21 cellular contexts compared by ENCODE assay signal in the genomic region with DNA sequence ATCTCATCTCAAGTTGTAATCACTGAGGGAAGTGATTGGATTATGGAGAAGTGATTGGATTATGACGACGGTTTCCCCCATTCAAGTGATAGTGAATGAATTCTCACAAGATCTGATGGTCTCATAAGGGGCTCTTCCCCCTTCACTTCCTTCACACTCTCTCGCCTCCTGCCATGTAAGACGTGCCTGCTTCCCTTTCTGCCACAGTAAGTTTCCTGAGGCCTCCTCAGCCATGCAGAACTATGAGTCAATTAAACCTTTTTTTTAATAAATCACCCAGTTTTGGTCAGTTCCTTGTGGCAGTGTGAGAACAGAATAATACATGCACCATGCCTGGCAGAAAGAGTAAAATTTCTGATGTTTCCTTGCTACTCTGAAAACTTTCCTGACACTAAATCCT. TPM values are rescaled to one million over a fixed set of nuclear protein-coding genes. Genes with fewer than 3 reads are reported as not detected.
A peak's percentile ranks its signal among the peaks of the same experiment; 100 is the strongest.
DNase-seq lines count a peak whose midpoint lies in the region; TF ChIP-seq lines count a peak whose summit lies in the region.
"Had no signal": no experiment of that assay in that cellular context is flagged by ENCODE, and none has a peak within 500 bp of the region (broad histone marks: within the 10 kb centered on the region; RNA-seq: fewer than 3 reads in every experiment).

No MANE protein-coding gene starts in this region.

- no peak for TF ChIP-seq EP300 in sigmoid colon (IDR thresholded peaks at IDR 0.05)

- no peak for DNase-seq in T-helper 2 cell treated with Interferon-gamma antibody and Interleukin-4, amounts not matched to agents 5 μg/mL and 100 μg/mL, for 36 hours (ENCODE audit: low spot score)
- no peak for DNase-seq in T-helper 2 cell
- DNase-seq in Caki2 (ENCODE audit: low read depth): peak; percentile 22
- no peak for DNase-seq in activated naive CD8-positive, alpha-beta T cell treated with anti-CD3 and anti-CD28 coated beads for 36 hours
- DNase-seq in neural crest cell (ENCODE audit: low read depth, low spot score): no peak
- no peak for DNase-seq in amniotic stem cell (lab: John Stamatoyannopoulos, UW)
- no peak for DNase-seq in esophagus squamous epithelium (lab: John Stamatoyannopoulos, UW)
- no peak for DNase-seq in sigmoid colon
- DNase-seq: activated CD4-positive, CD25-positive, alpha-beta regulatory T cell; EL; foreskin fibroblast; lower lobe of right lung; NCI-H1105; NCI-H2107; SK-N-SH; stimulated activated CD4-positive, alpha-beta T cell treated with anti-CD3 and anti-CD28 coated beads, Interleukin-4, amount 100 ng/mL, for 1 hour; T-helper 9 cell; upper lobe of right lung had no signal

- H3K27ac ChIP-seq in esophagus squamous epithelium (no peak overlapping the region), sigmoid colon (no peak overlapping the region)
- H3K27ac ChIP-seq: 22Rv1, lower lobe of right lung, skin epidermis, upper lobe of right lung had no signal

- H3K4me1 ChIP-seq in esophagus squamous epithelium (peaks cover 0 to 14% (median 0%) of the 10 kb centered on the region in 3 donors), sigmoid colon (peaks cover 0 to 13% (median 8%) of the 10 kb centered on the region in 4 donors)

- in situ Hi-C loops in Caki2 (cut with HindIII; ENCODE audit: low pct_unique_long_range_greater_than_20kb, low sequenced_read_pairs): no loop called here

- H3K9me3 Mint-ChIP-seq in T-helper 2 cell treated with Interferon-gamma antibody and Interleukin-4, amounts not matched to agents 5 μg/mL and 100 μg/mL, for 36 hours: no peaks in the 10 kb centered on the region
- H3K9me3 Mint-ChIP-seq in activated naive CD8-positive, alpha-beta T cell treated with anti-CD3 and anti-CD28 coated beads for 36 hours: no peaks in the 10 kb centered on the region
- no peaks in the 10 kb centered on the region for H3K9me3 Mint-ChIP-seq in neural crest cell

- TF ChIP-seq CTCF in neural crest cell (conservative IDR thresholded peaks at IDR 0.05) (no peak), esophagus squamous epithelium (IDR thresholded peaks at IDR 0.05) (no peak), sigmoid colon (IDR thresholded peaks at IDR 0.05) (no peak)

- H3K36me3 Mint-ChIP-seq in T-helper 2 cell treated with Interferon-gamma antibody and Interleukin-4, amounts not matched to agents 5 μg/mL and 100 μg/mL, for 36 hours (ENCODE audit: low read depth): peaks cover 56% of the 10 kb centered on the region
- peaks cover 18% of the 10 kb centered on the region for H3K36me3 Mint-ChIP-seq in activated naive CD8-positive, alpha-beta T cell treated with anti-CD3 and anti-CD28 coated beads for 36 hours
- H3K36me3 Mint-ChIP-seq in neural crest cell (ENCODE audit: low read depth): peaks cover 21% of the 10 kb centered on the region

- H3K4me3 ChIP-seq in esophagus squamous epithelium (no peak overlapping the region), sigmoid colon (no peak overlapping the region)
- H3K4me3 ChIP-seq: lower lobe of right lung, skin epidermis, upper lobe of right lung had no signal

- H3K9me3 ChIP-seq in esophagus squamous epithelium: no peaks in the 10 kb centered on the region
- no peaks in the 10 kb centered on the region for H3K9me3 ChIP-seq in sigmoid colon
- H3K9me3 ChIP-seq: lower lobe of right lung, SK-N-SH, upper lobe of right lung had no signal

- intact Hi-C loops in esophagus squamous epithelium (cut with DNase I) (no loop called here), sigmoid colon (cut with DNase I) (no loop called here)

- no peaks in the 10 kb centered on the region for H3K27me3 Mint-ChIP-seq in T-helper 2 cell treated with Interferon-gamma antibody and Interleukin-4, amounts not matched to agents 5 μg/mL and 100 μg/mL, for 36 hours (ENCODE audit: low read depth)
- H3K27me3 Mint-ChIP-seq in activated naive CD8-positive, alpha-beta T cell treated with anti-CD3 and anti-CD28 coated beads for 36 hours: no peaks in the 10 kb centered on the region
- no peaks in the 10 kb centered on the region for H3K27me3 Mint-ChIP-seq in neural crest cell (ENCODE audit: low read depth)
- H3K27me3 Mint-ChIP-seq: progenitor cell of endocrine pancreas had no signal

- no peak for TF ChIP-seq POLR2A in esophagus squamous epithelium (IDR thresholded peaks at IDR 0.05)
- no peak for TF ChIP-seq POLR2A in sigmoid colon (IDR thresholded peaks at IDR 0.05)

- H3K4me1 Mint-ChIP-seq in T-helper 2 cell treated with Interferon-gamma antibody and Interleukin-4, amounts not matched to agents 5 μg/mL and 100 μg/mL, for 36 hours (ENCODE audit: low read depth): peaks cover 16% of the 10 kb centered on the region
- peaks cover 7% of the 10 kb centered on the region for H3K4me1 Mint-ChIP-seq in activated naive CD8-positive, alpha-beta T cell treated with anti-CD3 and anti-CD28 coated beads for 36 hours
- H3K4me1 Mint-ChIP-seq in neural crest cell: no peaks in the 10 kb centered on the region

- H3K27me3 ChIP-seq in esophagus squamous epithelium (no peaks in the 10 kb centered on the region), sigmoid colon (no peaks in the 10 kb centered on the region)
- H3K27me3 ChIP-seq: upper lobe of right lung had no signal

- peak overlapping the region; percentile 22 for H3K27ac Mint-ChIP-seq in T-helper 2 cell treated with Interferon-gamma antibody and Interleukin-4, amounts not matched to agents 5 μg/mL and 100 μg/mL, for 36 hours
- peak overlapping the region; percentile 32 for H3K27ac Mint-ChIP-seq in activated naive CD8-positive, alpha-beta T cell treated with anti-CD3 and anti-CD28 coated beads for 36 hours
- H3K27ac Mint-ChIP-seq in neural crest cell (ENCODE audit: unreplicated experiment): peak overlapping the region; percentile 25

- H3K36me3 ChIP-seq in esophagus squamous epithelium (peaks cover 4 to 100% (median 23%) of the 10 kb centered on the region in 3 donors), sigmoid colon (peaks cover 5 to 78% (median 13%) of the 10 kb centered on the region in 4 donors)

- WGBS in esophagus squamous epithelium, 2 donors: 84 to 85% methylated on average over 4 of the region's 4 CpGs
- WGBS in sigmoid colon, 2 donors: 83 to 97% methylated on average over 4 of the region's 4 CpGs

- no peak overlapping the region for H3K4me3 Mint-ChIP-seq in T-helper 2 cell treated with Interferon-gamma antibody and Interleukin-4, amounts not matched to agents 5 μg/mL and 100 μg/mL, for 36 hours
- no peak overlapping the region for H3K4me3 Mint-ChIP-seq in activated naive CD8-positive, alpha-beta T cell treated with anti-CD3 and anti-CD28 coated beads for 36 hours
- no peak overlapping the region for H3K4me3 Mint-ChIP-seq in neural crest cell

RNA-seq across cellular contexts. Expression of gene CEP68, which starts 36.6 kb away (rescaled TPM):
- 9.2 and 9.6 TPM in 2 replicates for total RNA-seq in Caki2 (2014; rRNA removed; shearing (Covaris generic); ENCODE audit: low replicate concordance)
- total RNA-seq in activated naive CD8-positive, alpha-beta T cell treated with anti-CD3 and anti-CD28 coated beads for 36 hours: 1 to 10 TPM; 4.0 TPM
- total RNA-seq in neural crest cell: 25.0 and 29.0 TPM in 2 replicates
- total RNA-seq in esophagus squamous epithelium: 10 to 100 TPM in 2 of 4 donors, 1 to 10 TPM in 2; 3.9 to 17.4 (median 8.6) TPM
- total RNA-seq in sigmoid colon: 10 to 100 TPM; 24.4 to 32.1 (median 28.6) TPM
- 1 to 10 TPM; 1.6 to 6.9 (median 4.2) TPM for polyA plus RNA-seq in sigmoid colon

RNA-seq across cellular contexts. Expression of gene RAB1A, which starts 37.1 kb away (rescaled TPM):
- 85.3 and 131 TPM in 2 replicates for total RNA-seq in Caki2 (2014; rRNA removed; shearing (Covaris generic); ENCODE audit: low replicate concordance)
- 10 to 100 TPM; 79.0 to 80.5 TPM for total RNA-seq in activated naive CD8-positive, alpha-beta T cell treated with anti-CD3 and anti-CD28 coated beads for 36 hours
- total RNA-seq in neural crest cell (110 and 113 TPM in 2 replicates), esophagus squamous epithelium (100 to 1,000 TPM in 1 of 4 donors, 10 to 100 TPM in 3; 72.6 to 101 (median 78.3) TPM), sigmoid colon (10 to 100 TPM; 61.9 to 88.1 (median 83.9) TPM)
- 100 to 1,000 TPM; 125 to 209 (median 142) TPM for polyA plus RNA-seq in sigmoid colon
